10 cellular contexts compared by ENCODE assay signal in genomic region chr20:62636446-62636845, GRCh38. TPM values are rescaled to one million over a fixed set of nuclear protein-coding genes. Genes with fewer than 3 reads are reported as not detected.
DNase-seq lines count a peak whose midpoint lies in the region; ATAC-seq and TF ChIP-seq lines count a peak whose summit lies in the region.
"Had no signal": no experiment of that assay in that cellular context is flagged by ENCODE, and none has a peak within 500 bp of the region (broad histone marks: within the 10 kb centered on the region; RNA-seq: fewer than 3 reads in every experiment).

No MANE protein-coding gene starts in this region.

- peaks cover 23% of the 10 kb centered on the region for H3K27me3 Mint-ChIP-seq in activated CD8-positive, alpha-beta T cell treated with anti-CD3 and anti-CD28 coated beads for 36 hours
- peaks cover 5 to 37% (median 16%) of the 10 kb centered on the region in 5 donors for H3K27me3 Mint-ChIP-seq in naive thymus-derived CD4-positive, alpha-beta T cell

- H3K9me3 Mint-ChIP-seq in activated CD8-positive, alpha-beta T cell treated with anti-CD3 and anti-CD28 coated beads for 36 hours: no peaks in the 10 kb centered on the region
- H3K9me3 Mint-ChIP-seq in naive thymus-derived CD4-positive, alpha-beta T cell: peaks cover 0 to 2% (median 0%) of the 10 kb centered on the region in 11 donors
- H3K9me3 Mint-ChIP-seq: activated T-helper 2 cell treated with anti-CD3 and anti-CD28 coated beads, Interferon-gamma antibody, Interleukin-2, Interleukin-4, amounts not matched to agents 10 μg/mL and 5 μg/mL and 100 μg/mL, durations not matched to agents 14 hours and 24 hours and 36 hours had no signal

- H3K9ac ChIP-seq in Loucy (ENCODE audit: low read depth, low read length, poor library complexity, severe bottlenecking): no peak overlapping the region

- H3K4me1 ChIP-seq in DOHH2 (ENCODE audit: control insufficient read depth, low read length) (peaks cover 42% of the 10 kb centered on the region), Loucy (ENCODE audit: insufficient read depth, low read length, poor library complexity, severe bottlenecking) (peaks cover 20% of the 10 kb centered on the region)
- H3K4me1 ChIP-seq in naive thymus-derived CD4-positive, alpha-beta T cell (ENCODE audit: control insufficient read depth in 2 of 2, insufficient read depth in 2 of 2, low read length in 2 of 2): peaks cover 0 to 2% of the 10 kb centered on the region in 2 donors

- TF ChIP-seq CTCF in DOHH2 (IDR thresholded peaks at IDR 0.05; ENCODE audit: low read depth, low read length, poor library complexity, severe bottlenecking) (no peak), Loucy (conservative IDR thresholded peaks at IDR 0.05; ENCODE audit: low read length) (no peak)
- no peak for TF ChIP-seq CTCF in activated CD8-positive, alpha-beta T cell treated with anti-CD3 and anti-CD28 coated beads for 36 hours (IDR thresholded peaks at IDR 0.05)

- H3F3A ChIP-seq in DOHH2 (ENCODE audit: control insufficient read depth, insufficient read depth) (peaks cover 5% of the 10 kb centered on the region), Loucy (ENCODE audit: low read depth) (no peaks in the 10 kb centered on the region)

- H3K9me2 ChIP-seq in DOHH2 (replicated peaks; ENCODE audit: control insufficient read depth, low read length) (no peaks in the 10 kb centered on the region), Loucy (replicated peaks; ENCODE audit: low read depth, low read length) (no peaks in the 10 kb centered on the region)

- H3K36me3 Mint-ChIP-seq in activated CD8-positive, alpha-beta T cell treated with anti-CD3 and anti-CD28 coated beads for 36 hours (ENCODE audit: low read depth): no peaks in the 10 kb centered on the region
- no peaks in the 10 kb centered on the region for H3K36me3 Mint-ChIP-seq in naive thymus-derived CD4-positive, alpha-beta T cell

- H3K27ac Mint-ChIP-seq in activated CD8-positive, alpha-beta T cell treated with anti-CD3 and anti-CD28 coated beads for 36 hours: no peak overlapping the region
- no peak overlapping the region for H3K27ac Mint-ChIP-seq in naive thymus-derived CD4-positive, alpha-beta T cell
- H3K27ac Mint-ChIP-seq: activated T-helper 2 cell treated with anti-CD3 and anti-CD28 coated beads, Interferon-gamma antibody, Interleukin-2, Interleukin-4, amounts not matched to agents 10 μg/mL and 5 μg/mL and 100 μg/mL, durations not matched to agents 14 hours and 24 hours and 36 hours; progenitor cell of endocrine pancreas had no signal

- no peaks in the 10 kb centered on the region for H3K27me3 ChIP-seq in DOHH2 (ENCODE audit: control insufficient read depth, low read length)
- no peaks in the 10 kb centered on the region for H3K27me3 ChIP-seq in Loucy (ENCODE audit: insufficient read depth, low read length, poor library complexity, severe bottlenecking)
- no peaks in the 10 kb centered on the region for H3K27me3 ChIP-seq in naive thymus-derived CD4-positive, alpha-beta T cell (ENCODE audit: control insufficient read depth in 2 of 2, insufficient read depth in 2 of 2, low read length in 2 of 2)

- H3K36me3 ChIP-seq in DOHH2 (ENCODE audit: control insufficient read depth, low read length) (no peaks in the 10 kb centered on the region), Loucy (ENCODE audit: insufficient read depth, low read length) (no peaks in the 10 kb centered on the region)
- H3K36me3 ChIP-seq in naive thymus-derived CD4-positive, alpha-beta T cell (ENCODE audit: control insufficient read depth in 2 of 3, insufficient read depth in 3 of 3, low read length in 3 of 3): no peaks in the 10 kb centered on the region

- POLR2A ChIA-PET in activated CD8-positive, alpha-beta T cell treated with anti-CD3 and anti-CD28 coated beads for 36 hours (lab: Charles Lee): no interaction called here
- POLR2A ChIA-PET in naive thymus-derived CD4-positive, alpha-beta T cell (lab: Charles Lee): interaction anchor here (0.8 kb wide), 1 partner anchor 15 kb away, joined by 3 read pairs; no protein-coding TSS in a partner anchor

- H3K4me3 ChIP-seq in DOHH2 (ENCODE audit: low read length): peak overlapping the region; percentile 33
- no peak overlapping the region for H3K4me3 ChIP-seq in Loucy (ENCODE audit: low read length, poor library complexity, severe bottlenecking)
- no peak overlapping the region for H3K4me3 ChIP-seq in naive thymus-derived CD4-positive, alpha-beta T cell (ENCODE audit: low read length)

- H2AFZ ChIP-seq in Loucy (ENCODE audit: low read length): no peak overlapping the region

- CTCF ChIA-PET in activated CD8-positive, alpha-beta T cell treated with anti-CD3 and anti-CD28 coated beads for 36 hours (lab: Charles Lee): interaction anchor here (2.2 kb wide), 1 partner anchor 20 kb away, joined by 5 read pairs; no protein-coding TSS in a partner anchor
- CTCF ChIA-PET in naive thymus-derived CD4-positive, alpha-beta T cell (lab: Charles Lee): interaction anchor here (0.6 kb wide), 1 partner anchor 196 kb away, joined by 3 read pairs; no protein-coding TSS in a partner anchor

- intact Hi-C loops in activated CD8-positive, alpha-beta T cell treated with anti-CD3 and anti-CD28 coated beads for 36 hours (cut with micrococcal nuclease): no loop called here
- intact Hi-C loops in naive thymus-derived CD4-positive, alpha-beta T cell (cut with micrococcal nuclease): no loop called here

- in situ Hi-C loops in KBM-7 (cut with MboI; ENCODE audit: low pct_unique_long_range_greater_than_20kb, low sequenced_read_pairs): no loop called here

- H3K4me1 Mint-ChIP-seq in activated CD8-positive, alpha-beta T cell treated with anti-CD3 and anti-CD28 coated beads for 36 hours (ENCODE audit: low read depth): peaks cover 2% of the 10 kb centered on the region
- H3K4me1 Mint-ChIP-seq in naive thymus-derived CD4-positive, alpha-beta T cell: peaks cover 4 to 23% (median 7%) of the 10 kb centered on the region in 7 donors

- H3K4me2 ChIP-seq in DOHH2 (ENCODE audit: low read length) (peak overlapping the region; percentile 50), Loucy (ENCODE audit: low read depth, low read length, poor library complexity, severe bottlenecking) (peak overlapping the region; percentile 23)

- H3K9me3 ChIP-seq in DOHH2 (ENCODE audit: control insufficient read depth, insufficient read depth, low read length) (no peaks in the 10 kb centered on the region), Loucy (ENCODE audit: insufficient read depth, low read depth, low read length) (no peaks in the 10 kb centered on the region)
- no peaks in the 10 kb centered on the region for H3K9me3 ChIP-seq in naive thymus-derived CD4-positive, alpha-beta T cell (ENCODE audit: control insufficient read depth in 2 of 3, low read length in 3 of 3)

- H3K79me2 ChIP-seq in DOHH2 (ENCODE audit: control insufficient read depth, low read length): peaks cover under 1% of the 10 kb centered on the region; the same call in 1 of the 2 replicates
- no peaks in the 10 kb centered on the region for H3K79me2 ChIP-seq in Loucy (ENCODE audit: insufficient read depth, low read length)

- H3K27ac ChIP-seq in DOHH2 (ENCODE audit: low read depth, low read length): no peak overlapping the region
- no peak overlapping the region for H3K27ac ChIP-seq in naive thymus-derived CD4-positive, alpha-beta T cell (ENCODE audit: low read depth, low read length)
- H3K27ac ChIP-seq: C4-2B had no signal

- DNase-seq in activated CD8-positive, alpha-beta T cell treated with anti-CD3 and anti-CD28 coated beads for 36 hours: peak; percentile 40
- no peak for DNase-seq in naive thymus-derived CD4-positive, alpha-beta T cell
- DNase-seq in NCI-H345 (lab: John Stamatoyannopoulos, UW) (no peak), KBM-7 (no peak), NCI-H2029 (lab: John Stamatoyannopoulos, UW) (no peak)

- H4K20me1 ChIP-seq in DOHH2 (ENCODE audit: control insufficient read depth, insufficient read depth, low read depth, low read length) (no peaks in the 10 kb centered on the region), Loucy (ENCODE audit: insufficient read depth, low read length, poor library complexity, severe bottlenecking) (no peaks in the 10 kb centered on the region)

- no peak overlapping the region for H3K4me3 Mint-ChIP-seq in activated CD8-positive, alpha-beta T cell treated with anti-CD3 and anti-CD28 coated beads for 36 hours
- peak overlapping the region in 1 of 10 donors; percentile 9 for H3K4me3 Mint-ChIP-seq in naive thymus-derived CD4-positive, alpha-beta T cell

- peak; percentile 71 for ATAC-seq in activated CD8-positive, alpha-beta T cell treated with anti-CD3 and anti-CD28 coated beads for 36 hours
- peak; percentile 34 for ATAC-seq in naive thymus-derived CD4-positive, alpha-beta T cell

RNA-seq across cellular contexts. Expression of gene SLCO4A1, which starts 5.9 kb away (rescaled TPM):
- total RNA-seq in activated CD8-positive, alpha-beta T cell treated with anti-CD3 and anti-CD28 coated beads for 36 hours: 10 to 100 TPM; 66.5 to 68.4 TPM
- total RNA-seq in naive thymus-derived CD4-positive, alpha-beta T cell: 10 to 100 TPM in 1 of 5 experiments, 1 to 10 TPM in 2, under 1 TPM in 2; 0.81 to 45.5 (median 1.4) TPM
- under 1 TPM; 0.36 to 0.39 TPM for polyA plus RNA-seq in naive thymus-derived CD4-positive, alpha-beta T cell
